27 cellular contexts compared by ENCODE assay signal in genomic region chr12:17060260-17060659, GRCh38.
"Had no signal": no experiment of that assay in that cellular context is flagged by ENCODE, and none has a peak within 500 bp of the region (broad histone marks: within the 10 kb centered on the region; RNA-seq: fewer than 3 reads in every experiment).

No MANE protein-coding gene starts in this region.

- H3K4me3 ChIP-seq: gastrocnemius medialis, hepatocyte, neural progenitor cell, psoas muscle, right atrium auricular region, tibial nerve had no signal

- H3K36me3 ChIP-seq: gastrocnemius medialis, neural progenitor cell, right atrium auricular region, tibial nerve had no signal

- H3K4me1 ChIP-seq: gastrocnemius medialis, neural progenitor cell, parathyroid adenoma, psoas muscle, right atrium auricular region, tibial nerve had no signal

- H3K27me3 ChIP-seq: gastrocnemius medialis, hepatocyte, neural progenitor cell, right atrium auricular region, tibial nerve had no signal

- H3K9me3 ChIP-seq: gastrocnemius medialis, psoas muscle had no signal

- DNase-seq: activated CD4-positive, alpha-beta memory T cell treated with anti-CD3 and anti-CD28 coated beads for 36 hours; activated CD4-positive, alpha-beta T cell treated with anti-CD3 and anti-CD28 coated beads, Interleukin-2, amount 10 ng/mL, durations not matched to agents 24 days and 14 days; activated CD8-positive, alpha-beta memory T cell treated with anti-CD3 and anti-CD28 coated beads, Interleukin-2, amount 50 U/mL, for 4 hours; activated gamma-delta T cell treated with Interleukin-2 at 50 U/mL for 16 hours; activated naive CD4-positive, alpha-beta T cell treated with anti-CD3 and anti-CD28 coated beads, Interleukin-2, amount 50 U/mL, for 16 hours; activated T-cell treated with anti-CD3 and anti-CD28 coated beads, Interleukin-2, amount 50 U/mL, for 1 hour; amygdala; dermis blood vessel endothelial cell; effector CD4-positive, alpha-beta T cell; erythroblast; gastrocnemius medialis; islet precursor cell; left cardiac atrium; mesendoderm; natural killer cell; occipital lobe; psoas muscle; stimulated activated CD4-positive, alpha-beta T cell treated with anti-CD3 and anti-CD28 coated beads, Interleukin-15, amount 100 ng/mL, for 24 hours; stimulated activated naive CD4-positive, alpha-beta T cell treated with Interleukin-2 at 50 U/mL for 16 hours had no signal

- H3K27ac ChIP-seq: gastrocnemius medialis, hepatocyte, neural progenitor cell, parathyroid adenoma, psoas muscle, right atrium auricular region, tibial nerve, VCaP had no signal

- H3K27me3 Mint-ChIP-seq: activated CD4-positive, alpha-beta memory T cell treated with anti-CD3 and anti-CD28 coated beads for 36 hours; activated CD4-positive, alpha-beta T cell treated with anti-CD3 and anti-CD28 coated beads, Interleukin-2, amount 10 ng/mL, durations not matched to agents 24 days and 14 days; central memory CD8-positive, alpha-beta T cell had no signal

- H3K4me1 Mint-ChIP-seq: activated CD4-positive, alpha-beta T cell treated with anti-CD3 and anti-CD28 coated beads, Interleukin-2, amount 10 ng/mL, durations not matched to agents 24 days and 14 days; central memory CD8-positive, alpha-beta T cell; natural killer cell had no signal

- H3K4me3 Mint-ChIP-seq: activated CD4-positive, alpha-beta memory T cell treated with anti-CD3 and anti-CD28 coated beads for 36 hours; activated CD4-positive, alpha-beta T cell treated with anti-CD3 and anti-CD28 coated beads, Interleukin-2, amount 10 ng/mL, durations not matched to agents 24 days and 14 days; central memory CD8-positive, alpha-beta T cell; natural killer cell; neural progenitor cell had no signal

- H3K27ac Mint-ChIP-seq: activated CD4-positive, alpha-beta memory T cell treated with anti-CD3 and anti-CD28 coated beads for 36 hours; activated CD4-positive, alpha-beta T cell treated with anti-CD3 and anti-CD28 coated beads, Interleukin-2, amount 10 ng/mL, durations not matched to agents 24 days and 14 days; natural killer cell; neural progenitor cell had no signal

- H3K36me3 Mint-ChIP-seq: activated CD4-positive, alpha-beta memory T cell treated with anti-CD3 and anti-CD28 coated beads for 36 hours; neural progenitor cell had no signal

- H3K9me3 Mint-ChIP-seq: neural progenitor cell had no signal

- FAIRE-seq: endometrium had no signal
